1 cellular context compared by ENCODE assay signal in the genomic region with DNA sequence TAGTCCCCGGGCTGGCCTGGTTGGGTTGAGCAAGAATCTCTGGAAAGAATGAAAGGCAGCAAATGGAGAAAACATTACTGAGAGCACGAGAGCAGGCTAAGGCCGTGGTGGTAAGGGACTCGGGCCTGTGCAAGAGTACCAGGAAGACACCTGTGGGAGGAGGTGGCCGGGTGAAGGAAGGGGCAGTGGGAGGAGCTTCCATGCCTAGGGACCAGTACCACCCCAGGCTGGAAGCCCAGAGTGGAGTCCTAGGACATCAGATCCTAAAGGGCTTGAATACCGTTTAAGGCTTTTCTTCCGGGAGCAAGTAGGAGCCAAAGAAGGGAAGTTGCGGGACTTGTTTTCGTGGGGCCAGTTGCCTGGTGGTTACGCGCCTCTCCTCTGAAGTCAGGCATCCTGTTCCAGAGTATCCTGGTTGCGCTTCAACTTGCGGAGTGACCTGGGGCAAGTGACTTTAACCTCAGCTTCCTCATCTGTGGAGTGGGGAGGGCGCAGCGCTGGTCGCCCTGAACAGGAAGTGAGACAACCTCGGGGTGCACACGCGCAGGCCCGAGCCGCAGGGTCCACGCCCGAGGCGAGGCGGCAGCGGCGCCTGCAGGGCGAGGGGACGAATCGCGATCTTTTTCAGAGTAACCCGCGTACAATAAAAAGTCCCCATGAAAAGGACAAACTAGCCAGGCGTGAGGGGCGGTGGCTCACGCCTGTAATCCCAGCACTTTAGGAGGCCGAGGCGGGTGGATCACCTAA.
TF ChIP-seq lines count a peak whose summit lies in the region.

No MANE protein-coding gene starts in this region.

TF ChIP-seq in HEK293, 187 proteins besides CTCF, POLR2A, EP300 and RAD21 (continued from another document and continues in another):
- TF ChIP-seq, protein P1, sequence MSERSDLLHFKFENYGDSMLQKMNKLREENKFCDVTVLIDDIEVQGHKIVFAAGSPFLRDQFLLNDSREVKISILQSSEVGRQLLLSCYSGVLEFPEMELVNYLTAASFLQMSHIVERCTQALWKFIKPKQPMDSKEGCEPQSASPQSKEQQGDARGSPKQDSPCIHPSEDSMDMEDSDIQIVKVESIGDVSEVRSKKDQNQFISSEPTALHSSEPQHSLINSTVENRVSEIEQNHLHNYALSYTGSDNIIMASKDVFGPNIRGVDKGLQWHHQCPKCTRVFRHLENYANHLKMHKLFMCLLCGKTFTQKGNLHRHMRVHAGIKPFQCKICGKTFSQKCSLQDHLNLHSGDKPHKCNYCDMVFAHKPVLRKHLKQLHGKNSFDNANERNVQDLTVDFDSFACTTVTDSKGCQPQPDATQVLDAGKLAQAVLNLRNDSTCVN (tag by site-specific recombination; optimal IDR thresholded peaks at IDR 0.05): peak; percentile 71
- TF ChIP-seq ZSCAN30 (tag by site-specific recombination; IDR thresholded peaks at IDR 0.05) (peak; percentile 24; the same call in 1 of the 2 replicates), KLF10 (tag by site-specific recombination; IDR thresholded peaks at IDR 0.05) (0 out of 2 replicates have a peak, but pooled peaks have one; percentile 17), ZNF76 (tag by site-specific recombination; IDR thresholded peaks at IDR 0.05; ENCODE audit: borderline replicate concordance, low read depth) (no peak), ZNF555 (tag by site-specific recombination; conservative IDR thresholded peaks at IDR 0.05) (no peak), ZNF366 (tag by site-specific recombination; conservative IDR thresholded peaks at IDR 0.05) (no peak), ZNF747 (tag by site-specific recombination; IDR thresholded peaks at IDR 0.05) (no peak), ZNF37A (tag by site-specific recombination; IDR thresholded peaks at IDR 0.05) (no peak), KLF16 (tag by site-specific recombination; IDR thresholded peaks at IDR 0.05) (no peak; the same call in 1 of the 2 replicates), FEZF1 (tag by site-specific recombination; IDR thresholded peaks at IDR 0.05) (no peak), BCL11A (tag by site-specific recombination; IDR thresholded peaks at IDR 0.05; ENCODE audit: low read depth) (no peak), BCL11B (tag by site-specific recombination; IDR thresholded peaks at IDR 0.05; ENCODE audit: low read depth) (no peak), KLF1 (tag by site-specific recombination; IDR thresholded peaks at IDR 0.05) (peak; percentile 81), ZNF677 (tag by site-specific recombination; IDR thresholded peaks at IDR 0.05) (no peak), OSR2 (tag by site-specific recombination; IDR thresholded peaks at IDR 0.05) (no peak), ZNF266 (tag by site-specific recombination; IDR thresholded peaks at IDR 0.05; ENCODE audit: low read depth) (no peak), ZNF221 (tag by site-specific recombination; IDR thresholded peaks at IDR 0.05; ENCODE audit: borderline replicate concordance) (no peak), ZNF510 (tag by site-specific recombination; IDR thresholded peaks at IDR 0.05; ENCODE audit: insufficient replicate concordance) (no peak), ZNF362 (tag by site-specific recombination; IDR thresholded peaks at IDR 0.05) (no peak), ZNF133 (tag by site-specific recombination; IDR thresholded peaks at IDR 0.05) (no peak), ZNF302 (tag by site-specific recombination; IDR thresholded peaks at IDR 0.05; ENCODE audit: low read depth) (no peak), ZNF660 (tag by site-specific recombination; IDR thresholded peaks at IDR 0.05) (no peak), SCRT2 (tag by site-specific recombination; IDR thresholded peaks at IDR 0.05) (peak; percentile 93), ZNF354C (tag by site-specific recombination; IDR thresholded peaks at IDR 0.05; ENCODE audit: borderline replicate concordance, low read depth) (no peak), ZNF585B (tag by site-specific recombination; IDR thresholded peaks at IDR 0.05) (no peak), PRDM10 (tag by site-specific recombination; IDR thresholded peaks at IDR 0.05) (no peak), ZNF830 (tag by site-specific recombination; IDR thresholded peaks at IDR 0.05; ENCODE audit: low read depth) (no peak), ZNF426 (tag by site-specific recombination; IDR thresholded peaks at IDR 0.05) (no peak), ZNF174 (tag by site-specific recombination; IDR thresholded peaks at IDR 0.05) (no peak), ZNF350 (tag by site-specific recombination; IDR thresholded peaks at IDR 0.05) (no peak), ZNF175 (tag by site-specific recombination; IDR thresholded peaks at IDR 0.05) (no peak), ZNF416 (tag by site-specific recombination; IDR thresholded peaks at IDR 0.05) (no peak), ZNF274 (IDR thresholded peaks at IDR 0.05; ENCODE audit: low read length) (no peak), ZNF274 (tag by site-specific recombination; IDR thresholded peaks at IDR 0.05; ENCODE audit: borderline replicate concordance) (no peak), ZNF548 (tag by site-specific recombination; IDR thresholded peaks at IDR 0.05) (no peak), ZBTB49 (tag by site-specific recombination; IDR thresholded peaks at IDR 0.05; ENCODE audit: low read depth) (no peak), ZNF843 (tag by site-specific recombination; IDR thresholded peaks at IDR 0.05) (no peak), ZNF670 (tag by site-specific recombination; IDR thresholded peaks at IDR 0.05; ENCODE audit: low read depth) (no peak), ZNF423 (tag by site-specific recombination; IDR thresholded peaks at IDR 0.05) (no peak), ZNF514 (tag by site-specific recombination; IDR thresholded peaks at IDR 0.05) (no peak), ZBTB20 (tag by site-specific recombination; IDR thresholded peaks at IDR 0.05) (peak; percentile 84), ZBTB21 (tag by site-specific recombination; IDR thresholded peaks at IDR 0.05) (no peak; the same call in 1 of the 2 replicates), MZF1 (tag by site-specific recombination; IDR thresholded peaks at IDR 0.05; ENCODE audit: borderline replicate concordance) (peak; percentile 43; the same call in 1 of the 2 replicates)
- TF ChIP-seq, protein P2, sequence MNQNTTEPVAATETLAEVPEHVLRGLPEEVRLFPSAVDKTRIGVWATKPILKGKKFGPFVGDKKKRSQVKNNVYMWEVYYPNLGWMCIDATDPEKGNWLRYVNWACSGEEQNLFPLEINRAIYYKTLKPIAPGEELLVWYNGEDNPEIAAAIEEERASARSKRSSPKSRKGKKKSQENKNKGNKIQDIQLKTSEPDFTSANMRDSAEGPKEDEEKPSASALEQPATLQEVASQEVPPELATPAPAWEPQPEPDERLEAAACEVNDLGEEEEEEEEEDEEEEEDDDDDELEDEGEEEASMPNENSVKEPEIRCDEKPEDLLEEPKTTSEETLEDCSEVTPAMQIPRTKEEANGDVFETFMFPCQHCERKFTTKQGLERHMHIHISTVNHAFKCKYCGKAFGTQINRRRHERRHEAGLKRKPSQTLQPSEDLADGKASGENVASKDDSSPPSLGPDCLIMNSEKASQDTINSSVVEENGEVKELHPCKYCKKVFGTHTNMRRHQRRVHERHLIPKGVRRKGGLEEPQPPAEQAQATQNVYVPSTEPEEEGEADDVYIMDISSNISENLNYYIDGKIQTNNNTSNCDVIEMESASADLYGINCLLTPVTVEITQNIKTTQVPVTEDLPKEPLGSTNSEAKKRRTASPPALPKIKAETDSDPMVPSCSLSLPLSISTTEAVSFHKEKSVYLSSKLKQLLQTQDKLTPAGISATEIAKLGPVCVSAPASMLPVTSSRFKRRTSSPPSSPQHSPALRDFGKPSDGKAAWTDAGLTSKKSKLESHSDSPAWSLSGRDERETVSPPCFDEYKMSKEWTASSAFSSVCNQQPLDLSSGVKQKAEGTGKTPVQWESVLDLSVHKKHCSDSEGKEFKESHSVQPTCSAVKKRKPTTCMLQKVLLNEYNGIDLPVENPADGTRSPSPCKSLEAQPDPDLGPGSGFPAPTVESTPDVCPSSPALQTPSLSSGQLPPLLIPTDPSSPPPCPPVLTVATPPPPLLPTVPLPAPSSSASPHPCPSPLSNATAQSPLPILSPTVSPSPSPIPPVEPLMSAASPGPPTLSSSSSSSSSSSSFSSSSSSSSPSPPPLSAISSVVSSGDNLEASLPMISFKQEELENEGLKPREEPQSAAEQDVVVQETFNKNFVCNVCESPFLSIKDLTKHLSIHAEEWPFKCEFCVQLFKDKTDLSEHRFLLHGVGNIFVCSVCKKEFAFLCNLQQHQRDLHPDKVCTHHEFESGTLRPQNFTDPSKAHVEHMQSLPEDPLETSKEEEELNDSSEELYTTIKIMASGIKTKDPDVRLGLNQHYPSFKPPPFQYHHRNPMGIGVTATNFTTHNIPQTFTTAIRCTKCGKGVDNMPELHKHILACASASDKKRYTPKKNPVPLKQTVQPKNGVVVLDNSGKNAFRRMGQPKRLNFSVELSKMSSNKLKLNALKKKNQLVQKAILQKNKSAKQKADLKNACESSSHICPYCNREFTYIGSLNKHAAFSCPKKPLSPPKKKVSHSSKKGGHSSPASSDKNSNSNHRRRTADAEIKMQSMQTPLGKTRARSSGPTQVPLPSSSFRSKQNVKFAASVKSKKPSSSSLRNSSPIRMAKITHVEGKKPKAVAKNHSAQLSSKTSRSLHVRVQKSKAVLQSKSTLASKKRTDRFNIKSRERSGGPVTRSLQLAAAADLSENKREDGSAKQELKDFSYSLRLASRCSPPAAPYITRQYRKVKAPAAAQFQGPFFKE (tag by site-specific recombination; IDR thresholded peaks at IDR 0.05; ENCODE audit: borderline replicate concordance): no peak
- TF ChIP-seq, protein P3, sequence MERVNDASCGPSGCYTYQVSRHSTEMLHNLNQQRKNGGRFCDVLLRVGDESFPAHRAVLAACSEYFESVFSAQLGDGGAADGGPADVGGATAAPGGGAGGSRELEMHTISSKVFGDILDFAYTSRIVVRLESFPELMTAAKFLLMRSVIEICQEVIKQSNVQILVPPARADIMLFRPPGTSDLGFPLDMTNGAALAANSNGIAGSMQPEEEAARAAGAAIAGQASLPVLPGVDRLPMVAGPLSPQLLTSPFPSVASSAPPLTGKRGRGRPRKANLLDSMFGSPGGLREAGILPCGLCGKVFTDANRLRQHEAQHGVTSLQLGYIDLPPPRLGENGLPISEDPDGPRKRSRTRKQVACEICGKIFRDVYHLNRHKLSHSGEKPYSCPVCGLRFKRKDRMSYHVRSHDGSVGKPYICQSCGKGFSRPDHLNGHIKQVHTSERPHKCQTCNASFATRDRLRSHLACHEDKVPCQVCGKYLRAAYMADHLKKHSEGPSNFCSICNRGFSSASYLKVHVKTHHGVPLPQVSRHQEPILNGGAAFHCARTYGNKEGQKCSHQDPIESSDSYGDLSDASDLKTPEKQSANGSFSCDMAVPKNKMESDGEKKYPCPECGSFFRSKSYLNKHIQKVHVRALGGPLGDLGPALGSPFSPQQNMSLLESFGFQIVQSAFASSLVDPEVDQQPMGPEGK (tag by site-specific recombination; IDR thresholded peaks at IDR 0.05): peak; percentile 43; the same call in 1 of the 2 replicates
